ENCODE assay signal across 15 cellular contexts in the genomic region with DNA sequence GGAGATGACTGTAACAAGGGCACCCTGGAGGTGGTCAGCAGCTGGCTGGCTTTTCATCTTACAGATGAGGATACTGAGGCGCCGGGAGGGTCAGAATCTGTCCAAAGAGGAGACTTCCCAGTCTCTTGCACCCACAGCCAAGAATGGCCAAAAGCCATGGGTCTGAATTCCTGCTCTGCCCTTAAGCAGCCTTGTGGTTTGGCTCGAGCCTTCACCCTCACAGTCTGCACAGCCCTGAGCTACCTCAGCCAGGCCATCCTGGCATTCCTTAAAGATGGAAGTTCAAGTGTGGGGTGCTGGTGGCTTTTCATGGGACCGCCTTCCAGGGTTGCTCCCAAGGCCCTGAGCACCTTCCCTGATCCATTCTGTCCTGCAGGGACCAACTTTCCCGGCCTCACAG. TPM values are rescaled to one million over a fixed set of nuclear protein-coding genes. Genes with fewer than 3 reads are reported as not detected.
DNase-seq lines count a peak whose midpoint lies in the region; ATAC-seq and TF ChIP-seq lines count a peak whose summit lies in the region.
"Had no signal": no experiment of that assay in that cellular context is flagged by ENCODE, and none has a peak within 500 bp of the region (broad histone marks: within the 10 kb centered on the region; RNA-seq: fewer than 3 reads in every experiment).

No MANE protein-coding gene starts in this region.

- DNase-seq in AG08395 (ENCODE audit: low spot score), result peak; percentile 38
- peak; percentile 61 for DNase-seq in GM03348 (ENCODE audit: low spot score)
- DNase-seq in astrocyte of the hippocampus (ENCODE audit: low read depth, low spot score), result peak; percentile 63
- no peak for DNase-seq in lower lobe of right lung
- DNase-seq in SIG-M5 (lab: John Stamatoyannopoulos, UW), result no peak
- DNase-seq in BE2C, result no peak
- DNase-seq in activated gamma-delta T cell (lab: John Stamatoyannopoulos, UW), result no peak
- DNase-seq: COR-L47, H9, Karpas-422, NCI-H187, NCI-H774, PC-3 had no signal

- TF ChIP-seq CTCF in lower lobe of right lung (IDR thresholded peaks at IDR 0.05) (no peak), BE2C (IDR thresholded peaks at IDR 0.05; ENCODE audit: low read depth, low read length) (no peak)

- H3K4me1 ChIP-seq in lower lobe of right lung (peaks cover 70% of the 10 kb centered on the region), BE2C (peaks cover 4% of the 10 kb centered on the region)

- no peaks in the 10 kb centered on the region for H3K36me3 ChIP-seq in lower lobe of right lung
- no peaks in the 10 kb centered on the region for H3K36me3 ChIP-seq in BE2C

- H3K9me3 ChIP-seq in lower lobe of right lung, result no peaks in the 10 kb centered on the region
- H3K9me3 ChIP-seq in BE2C, result no peaks in the 10 kb centered on the region

- intact Hi-C loops in lower lobe of right lung (cut with DNase I), result no loop called here

- H3K27ac ChIP-seq in lower lobe of right lung, result peak overlapping the region; percentile 85

- no peaks in the 10 kb centered on the region for H3K27me3 ChIP-seq in lower lobe of right lung (ENCODE audit: low read depth)
- no peaks in the 10 kb centered on the region for H3K27me3 ChIP-seq in BE2C

- ATAC-seq in lower lobe of right lung, result no peak
- ATAC-seq in GM18868 (IDR thresholded peaks at IDR 0.05; ENCODE audit: unreplicated experiment), result no peak
- ATAC-seq: PC-3 had no signal

- H3K4me3 ChIP-seq in lower lobe of right lung (no peak overlapping the region), BE2C (ENCODE audit: low read depth, low read length) (no peak overlapping the region)

RNA-seq across cellular contexts. Expression of gene CACNA2D2, which starts 59.2 kb away (rescaled TPM):
- total RNA-seq in lower lobe of right lung, result 105 TPM
- polyA plus RNA-seq in BE2C (2012; ENCODE audit: insufficient read depth, insufficient read length, low read depth), result 52.0 TPM
- total RNA-seq: Daoy had no signal

Comparison
In these comparisons a context has a peak if more than half of its experiments do, and no peak if none do; other contexts are left out.
1. DNase-seq: peak in AG08395 (single experiment), GM03348 (single experiment) and astrocyte of the hippocampus (single experiment); none in lower lobe of right lung (single experiment), SIG-M5 (single experiment), BE2C (single experiment) and activated gamma-delta T cell (single experiment).